ENCODE assay signal across 8 cellular contexts in genomic region chr6:32796848-32797776, GRCh38. TPM values are rescaled to one million over a fixed set of nuclear protein-coding genes. Genes with fewer than 3 reads are reported as not detected.
DNase-seq lines count a peak whose midpoint lies in the region; ATAC-seq and TF ChIP-seq lines count a peak whose summit lies in the region.

No MANE protein-coding gene starts in this region.

- no peaks in the 10 kb centered on the region for H3K79me2 ChIP-seq in SU-DHL-6 (ENCODE audit: insufficient read depth, low read length)

- H3K4me3 ChIP-seq in SU-DHL-6 (ENCODE audit: insufficient read depth, low read length, poor library complexity, severe bottlenecking) (peak overlapping the region; percentile 20), heart right ventricle (peak overlapping the region in 4 of 10 donors; percentile 18 to 30 (median 26)), upper lobe of left lung (peak overlapping the region in 2 of 4 donors; percentile 18 to 22)

- ATAC-seq in heart right ventricle (peak; percentile 71 to 90 (median 76)), upper lobe of left lung (ENCODE audit: low FRiP score in 2 of 2) (peak; percentile 87 to 90), HG03025 (IDR thresholded peaks at IDR 0.05; ENCODE audit: low FRiP score, unreplicated experiment) (no peak)

- TF ChIP-seq CTCF in SU-DHL-6 (IDR thresholded peaks at IDR 0.05; ENCODE audit: insufficient read depth, low read length, poor library complexity, severe bottlenecking) (peak; percentile 98), heart right ventricle (IDR thresholded peaks at IDR 0.05) (peak; percentile 74 to 90 (median 86)), upper lobe of left lung (IDR thresholded peaks at IDR 0.05) (peak; percentile 89 to 94 (median 92))

- 12 to 13% methylated on average over 30 of the region's 30 CpGs for WGBS in heart right ventricle, 2 donors
- 6 to 7% methylated on average over 28 to 30 of the region's 30 CpGs for WGBS in upper lobe of left lung, 2 donors

- peak overlapping the region; percentile 91 for H2AFZ ChIP-seq in SU-DHL-6 (ENCODE audit: low read depth, low read length, severe bottlenecking)

- TF ChIP-seq EP300 in upper lobe of left lung (IDR thresholded peaks at IDR 0.05): no peak

- no peaks in the 10 kb centered on the region for H3K9me2 ChIP-seq in SU-DHL-6 (replicated peaks; ENCODE audit: insufficient read depth, low read length)

- TF ChIP-seq POLR2A in upper lobe of left lung (IDR thresholded peaks at IDR 0.05): no peak

- H3K27ac Mint-ChIP-seq in IgD-negative memory B cell: peak overlapping the region; percentile 59 to 75 (median 65)

- H3K9me3 ChIP-seq in SU-DHL-6 (ENCODE audit: insufficient read depth, low read length) (peaks cover 6% of the 10 kb centered on the region; the same call in 1 of the 2 replicates), heart right ventricle (peaks cover 0 to 10% (median 4%) of the 10 kb centered on the region in 11 donors), upper lobe of left lung (peaks cover 0 to 4% (median 2%) of the 10 kb centered on the region in 4 donors)

- DNase-seq in DMS79 (lab: John Stamatoyannopoulos, UW): peak; percentile 33
- peak; percentile 62 for DNase-seq in activated naive CD8-positive, alpha-beta T cell treated with anti-CD3 and anti-CD28 coated beads, Interleukin-2, amount 50 U/mL, for 16 hours (ENCODE audit: low read depth, low spot score)
- peak; percentile 73 to 78 for DNase-seq in heart right ventricle
- peak; percentile 93 for DNase-seq in posterior vena cava (ENCODE audit: low spot score)
- peak in 1 of 2 donors; percentile 81 for DNase-seq in upper lobe of left lung

- peaks cover 1% of the 10 kb centered on the region for H3K27me3 Mint-ChIP-seq in IgD-negative memory B cell

- H3K36me3 Mint-ChIP-seq in IgD-negative memory B cell: peaks cover 2% of the 10 kb centered on the region

- intact Hi-C loops in heart right ventricle (cut with DNase I): loop anchor here (2.0 to 10.0 kb wide), 9 partner anchors 72 to 552 kb away; no protein-coding TSS in a partner anchor
- intact Hi-C loops in posterior vena cava (cut with DNase I): loop anchor here (5.0 to 10.0 kb wide), 2 partner anchors 382 to 385 kb away; no protein-coding TSS in a partner anchor

- H3K36me3 ChIP-seq in SU-DHL-6 (ENCODE audit: low read length) (no peaks in the 10 kb centered on the region), heart right ventricle (no peaks in the 10 kb centered on the region), upper lobe of left lung (no peaks in the 10 kb centered on the region)

- H4K20me1 ChIP-seq in SU-DHL-6 (ENCODE audit: low read depth, low read length): no peaks in the 10 kb centered on the region

- peaks cover 24 to 35% (median 32%) of the 10 kb centered on the region in 3 donors for H3K4me1 Mint-ChIP-seq in IgD-negative memory B cell

- H3K27ac ChIP-seq in SU-DHL-6 (ENCODE audit: low read depth, low read length): 0 out of 2 replicates have a peak overlapping the region, but pooled peaks have one; percentile 1
- H3K27ac ChIP-seq in heart right ventricle: peak overlapping the region in 1 of 10 donors; percentile 7
- no peak overlapping the region for H3K27ac ChIP-seq in upper lobe of left lung

- no peaks in the 10 kb centered on the region for H3F3A ChIP-seq in SU-DHL-6 (ENCODE audit: insufficient read depth)

- H3K27me3 ChIP-seq in SU-DHL-6 (ENCODE audit: low read length): no peaks in the 10 kb centered on the region
- H3K27me3 ChIP-seq in heart right ventricle: peaks cover 0 to 91% (median 41%) of the 10 kb centered on the region in 7 donors
- no peaks in the 10 kb centered on the region for H3K27me3 ChIP-seq in upper lobe of left lung

- peak overlapping the region; percentile 57 for H3K4me2 ChIP-seq in SU-DHL-6 (ENCODE audit: low read depth, low read length, poor library complexity, severe bottlenecking)

- H3K4me1 ChIP-seq in heart right ventricle: peaks cover 0 to 38% (median 3%) of the 10 kb centered on the region in 9 donors
- peaks cover 0 to 12% (median 6%) of the 10 kb centered on the region in 4 donors for H3K4me1 ChIP-seq in upper lobe of left lung

- peaks cover 3 to 23% (median 12%) of the 10 kb centered on the region in 3 donors for H3K9me3 Mint-ChIP-seq in IgD-negative memory B cell

- H3K4me3 Mint-ChIP-seq in IgD-negative memory B cell: peak overlapping the region; percentile 46 to 95 (median 83)

- H3K9ac ChIP-seq in SU-DHL-6 (ENCODE audit: low read length): peak overlapping the region; percentile 30

RNA-seq across cellular contexts. Expression of gene HLA-DOB, which starts 19.7 kb away (rescaled TPM):
- polyA plus RNA-seq in IgD-negative memory B cell: 368 TPM
- total RNA-seq in heart right ventricle: 1 to 10 TPM in 1 of 10 donors, under 1 TPM in 7, not detected in 2; 0.21 to 2.1 (median 0.48) TPM
- polyA plus RNA-seq in heart right ventricle: 1 to 10 TPM in 1 of 2 donors, under 1 TPM in 1; 0.36 to 1.1 TPM
- under 1 TPM; 0.19 to 0.69 TPM for total RNA-seq in posterior vena cava
- 10 to 100 TPM in 1 of 6 donors, 1 to 10 TPM in 5; 1.3 to 15.2 (median 3.7) TPM for total RNA-seq in upper lobe of left lung

RNA-seq across cellular contexts. Expression of gene HLA-DQB2, which starts 33.8 kb away (rescaled TPM):
- polyA plus RNA-seq in IgD-negative memory B cell (121 TPM), heart right ventricle (not detected)
- total RNA-seq in heart right ventricle (10 to 100 TPM in 1 of 10 donors, 1 to 10 TPM in 3, under 1 TPM in 4, not detected in 2; 0.30 to 14.6 (median 0.92) TPM), posterior vena cava (1 to 10 TPM; 2.0 to 4.3 TPM), upper lobe of left lung (10 to 100 TPM in 3 of 6 donors, 1 to 10 TPM in 2, not detected in 1; 1.6 to 86.9 (median 16.5) TPM)

RNA-seq across cellular contexts. Expression of gene TAP2, which starts 41.4 kb away (rescaled TPM):
- polyA plus RNA-seq in IgD-negative memory B cell: 26.8 TPM
- total RNA-seq in heart right ventricle: 10 to 100 TPM in 7 of 10 donors, 1 to 10 TPM in 3; 8.8 to 92.1 (median 13.8) TPM
- 10 to 100 TPM; 12.8 to 13.8 TPM for polyA plus RNA-seq in heart right ventricle
- total RNA-seq in posterior vena cava: 10 to 100 TPM; 23.3 to 27.4 TPM
- 100 to 1,000 TPM in 2 of 6 donors, 10 to 100 TPM in 4; 17.6 to 266 (median 62.1) TPM for total RNA-seq in upper lobe of left lung

RNA-seq across cellular contexts. Expression of gene PSMB8, which starts 46.7 kb away (rescaled TPM):
- polyA plus RNA-seq in IgD-negative memory B cell (366 TPM), heart right ventricle (10 to 100 TPM; 40.2 to 42.9 TPM)
- total RNA-seq in heart right ventricle (100 to 1,000 TPM in 1 of 10 donors, 10 to 100 TPM in 7, 1 to 10 TPM in 2; 8.5 to 127 (median 11.7) TPM), posterior vena cava (10 to 100 TPM; 37.7 to 42.8 TPM), upper lobe of left lung (100 to 1,000 TPM in 1 of 6 donors, 10 to 100 TPM in 5; 48.2 to 110 (median 71.7) TPM)

RNA-seq across cellular contexts. Expression of gene HLA-DQA2, which starts 55.9 kb away (rescaled TPM):
- polyA plus RNA-seq in IgD-negative memory B cell (167 TPM), heart right ventricle (not detected)
- total RNA-seq in heart right ventricle (10 to 100 TPM in 1 of 10 donors, 1 to 10 TPM in 4, under 1 TPM in 4, not detected in 1; 0.18 to 28.1 (median 1.9) TPM), posterior vena cava (1 to 10 TPM in 1 of 2 donors, under 1 TPM in 1; 0.52 to 1.1 TPM), upper lobe of left lung (10 to 100 TPM in 2 of 6 donors, 1 to 10 TPM in 3, not detected in 1; 1.4 to 52.6 (median 4.4) TPM)
